1 cellular context compared by ENCODE assay signal in genomic region chr7:43725251-43725650, GRCh38.
TF ChIP-seq lines count a peak whose summit lies in the region.

No MANE protein-coding gene starts in this region.

TF ChIP-seq in GM12878, 131 proteins besides CTCF, POLR2A, EP300 and RAD21:
- TF ChIP-seq ZNF384 (IDR thresholded peaks at IDR 0.05; ENCODE audit: borderline replicate concordance, low read depth, low read length) (no peak), ATF3 (IDR thresholded peaks at IDR 0.05; ENCODE audit: borderline replicate concordance, extremely low read depth, low read depth, low read length) (no peak), FOXK2 (IDR thresholded peaks at IDR 0.05) (no peak), EGR1 (IDR thresholded peaks at IDR 0.05; ENCODE audit: borderline replicate concordance in 1 of 2, low read depth in 2 of 2, low read length in 2 of 2) (no peak), ASH2L (IDR thresholded peaks at IDR 0.05; ENCODE audit: borderline replicate concordance, low read depth) (no peak), YY1 (IDR thresholded peaks at IDR 0.05; ENCODE audit: low read depth, low read length) (no peak), POU2F2 (IDR thresholded peaks at IDR 0.05; ENCODE audit: borderline replicate concordance, low read depth, low read length) (no peak), MYC (IDR thresholded peaks at IDR 0.05; ENCODE audit: insufficient read depth, insufficient read length, insufficient replicate concordance, low read length, severe bottlenecking) (no peak), PML (IDR thresholded peaks at IDR 0.05; ENCODE audit: low read length) (no peak), RAD51 (IDR thresholded peaks at IDR 0.05) (no peak), TCF7 (IDR thresholded peaks at IDR 0.05; ENCODE audit: borderline replicate concordance) (no peak), ZNF207 (IDR thresholded peaks at IDR 0.05; ENCODE audit: borderline replicate concordance) (no peak)
- TF ChIP-seq, protein P1, sequence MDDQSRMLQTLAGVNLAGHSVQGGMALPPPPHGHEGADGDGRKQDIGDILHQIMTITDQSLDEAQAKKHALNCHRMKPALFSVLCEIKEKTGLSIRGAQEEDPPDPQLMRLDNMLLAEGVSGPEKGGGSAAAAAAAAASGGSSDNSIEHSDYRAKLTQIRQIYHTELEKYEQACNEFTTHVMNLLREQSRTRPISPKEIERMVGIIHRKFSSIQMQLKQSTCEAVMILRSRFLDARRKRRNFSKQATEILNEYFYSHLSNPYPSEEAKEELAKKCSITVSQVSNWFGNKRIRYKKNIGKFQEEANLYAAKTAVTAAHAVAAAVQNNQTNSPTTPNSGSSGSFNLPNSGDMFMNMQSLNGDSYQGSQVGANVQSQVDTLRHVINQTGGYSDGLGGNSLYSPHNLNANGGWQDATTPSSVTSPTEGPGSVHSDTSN (IDR thresholded peaks at IDR 0.05; ENCODE audit: insufficient replicate concordance, low read depth, low read length) = no peak
